In the genomic region with DNA sequence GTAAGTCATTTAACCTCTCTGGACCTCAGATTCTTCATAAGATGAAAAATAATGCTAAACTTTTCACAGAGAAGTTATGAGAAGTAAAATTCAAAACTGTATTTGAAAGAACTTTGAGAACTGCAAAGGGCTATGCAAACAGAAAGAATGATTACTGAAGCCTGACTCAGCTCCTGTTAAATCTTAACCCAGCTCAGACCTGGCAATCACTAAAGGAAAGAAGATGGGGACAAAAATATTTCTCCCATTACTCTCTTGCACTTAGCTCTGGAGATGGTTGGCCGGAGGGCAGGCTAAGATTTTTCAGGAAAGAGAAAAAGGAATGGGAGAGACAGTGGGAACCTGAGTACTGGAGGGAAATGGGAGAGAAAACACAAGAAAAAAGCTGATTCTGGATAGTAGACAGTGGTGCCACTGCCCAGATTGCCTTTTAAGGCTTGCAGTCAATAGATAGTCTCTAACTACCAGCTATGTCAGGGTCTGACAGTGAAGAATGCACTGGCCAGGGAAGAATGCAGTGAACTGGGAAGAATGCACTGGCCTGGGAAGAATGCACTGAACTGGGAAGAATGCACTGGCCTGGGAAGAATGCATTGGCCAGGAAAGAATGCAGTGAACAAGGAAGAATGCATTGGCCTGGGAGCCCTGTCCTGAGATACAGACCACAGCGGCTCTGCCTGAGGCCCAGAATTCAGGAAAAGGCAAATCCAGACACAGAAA, we compare ENCODE assay signal across 1 cellular context.
TF ChIP-seq lines count a peak whose summit lies in the region.

No MANE protein-coding gene starts in this region.

TF ChIP-seq in GM23338, 12 proteins besides CTCF, POLR2A, EP300 and RAD21 (continued from another document):
- TF ChIP-seq EZH2phosphoT487 (IDR thresholded peaks at IDR 0.05; ENCODE audit: unreplicated experiment) (no peak), ZNF114 (CRISPR knock-in tag; IDR thresholded peaks at IDR 0.05) (no peak), ZNF331 (CRISPR knock-in tag; IDR thresholded peaks at IDR 0.05; ENCODE audit: low read depth) (no peak), POLR2AphosphoS5 (IDR thresholded peaks at IDR 0.05; ENCODE audit: low read depth) (no peak)
- TF ChIP-seq, protein P1, sequence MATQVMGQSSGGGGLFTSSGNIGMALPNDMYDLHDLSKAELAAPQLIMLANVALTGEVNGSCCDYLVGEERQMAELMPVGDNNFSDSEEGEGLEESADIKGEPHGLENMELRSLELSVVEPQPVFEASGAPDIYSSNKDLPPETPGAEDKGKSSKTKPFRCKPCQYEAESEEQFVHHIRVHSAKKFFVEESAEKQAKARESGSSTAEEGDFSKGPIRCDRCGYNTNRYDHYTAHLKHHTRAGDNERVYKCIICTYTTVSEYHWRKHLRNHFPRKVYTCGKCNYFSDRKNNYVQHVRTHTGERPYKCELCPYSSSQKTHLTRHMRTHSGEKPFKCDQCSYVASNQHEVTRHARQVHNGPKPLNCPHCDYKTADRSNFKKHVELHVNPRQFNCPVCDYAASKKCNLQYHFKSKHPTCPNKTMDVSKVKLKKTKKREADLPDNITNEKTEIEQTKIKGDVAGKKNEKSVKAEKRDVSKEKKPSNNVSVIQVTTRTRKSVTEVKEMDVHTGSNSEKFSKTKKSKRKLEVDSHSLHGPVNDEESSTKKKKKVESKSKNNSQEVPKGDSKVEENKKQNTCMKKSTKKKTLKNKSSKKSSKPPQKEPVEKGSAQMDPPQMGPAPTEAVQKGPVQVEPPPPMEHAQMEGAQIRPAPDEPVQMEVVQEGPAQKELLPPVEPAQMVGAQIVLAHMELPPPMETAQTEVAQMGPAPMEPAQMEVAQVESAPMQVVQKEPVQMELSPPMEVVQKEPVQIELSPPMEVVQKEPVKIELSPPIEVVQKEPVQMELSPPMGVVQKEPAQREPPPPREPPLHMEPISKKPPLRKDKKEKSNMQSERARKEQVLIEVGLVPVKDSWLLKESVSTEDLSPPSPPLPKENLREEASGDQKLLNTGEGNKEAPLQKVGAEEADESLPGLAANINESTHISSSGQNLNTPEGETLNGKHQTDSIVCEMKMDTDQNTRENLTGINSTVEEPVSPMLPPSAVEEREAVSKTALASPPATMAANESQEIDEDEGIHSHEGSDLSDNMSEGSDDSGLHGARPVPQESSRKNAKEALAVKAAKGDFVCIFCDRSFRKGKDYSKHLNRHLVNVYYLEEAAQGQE (IDR thresholded peaks at IDR 0.05; ENCODE audit: unreplicated experiment) = no peak
